Comparison of ENCODE assay signal across 1 cellular context in the genomic region with DNA sequence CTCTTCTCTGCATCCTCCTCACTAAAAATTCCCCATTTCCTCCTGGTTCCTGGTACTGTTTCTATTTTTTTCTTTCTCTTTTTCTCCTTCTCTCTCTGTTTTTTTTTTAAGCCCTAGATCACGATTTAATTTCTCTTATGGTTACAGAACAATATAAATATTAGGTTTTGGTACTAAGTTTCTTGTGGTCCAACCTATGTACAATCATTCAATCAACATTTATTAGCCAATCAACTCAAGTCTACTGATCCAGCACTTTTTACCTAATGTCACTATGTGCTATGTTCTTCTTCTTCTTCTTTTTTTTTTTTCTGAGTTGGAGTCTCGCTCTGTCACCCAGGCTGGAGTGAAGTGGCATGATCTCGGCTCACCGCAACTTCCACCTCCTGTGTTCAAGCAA.
TF ChIP-seq lines count a peak whose summit lies in the region.

No MANE protein-coding gene starts in this region.

TF ChIP-seq in K562, 482 proteins besides CTCF, POLR2A, EP300 and RAD21:
- TF ChIP-seq ZNF316 (IDR thresholded peaks at IDR 0.05) (peak; percentile 35; the same call in 1 of the 2 replicates), POLR3A (IDR thresholded peaks at IDR 0.05; ENCODE audit: borderline replicate concordance, extremely low read depth, insufficient read depth, insufficient read length) (no peak)
